Comparison of ENCODE assay signal across 18 cellular contexts in genomic region chr3:143979041-143979440, GRCh38. TPM values are rescaled to one million over a fixed set of nuclear protein-coding genes. Genes with fewer than 3 reads are reported as not detected.
DNase-seq lines count a peak whose midpoint lies in the region; ATAC-seq, FAIRE-seq and TF ChIP-seq lines count a peak whose summit lies in the region.
"Had no signal": no experiment of that assay in that cellular context is flagged by ENCODE, and none has a peak within 500 bp of the region (broad histone marks: within the 10 kb centered on the region; RNA-seq: fewer than 3 reads in every experiment).

No MANE protein-coding gene starts in this region.

- no peak for DNase-seq in natural killer cell treated with Interleukin-12 subunit alpha and Interleukin-12 subunit beta and Interleukin-15 and Interleukin-18, amount 100 ng/mL, for 72 hours (ENCODE audit: low spot score)
- no peak for DNase-seq in natural killer cell
- no peak for DNase-seq in chondrocyte (ENCODE audit: low spot score)
- DNase-seq in osteocyte (ENCODE audit: extremely low spot score, unreplicated experiment): no peak
- DNase-seq in tibial artery: no peak
- DNase-seq in T-cell: no peak
- no peak for DNase-seq in HTR-8/SVneo (ENCODE audit: insufficient read length, low spot score)
- no peak for DNase-seq in DMS79 (lab: John Stamatoyannopoulos, UW)
- DNase-seq: 8988T, DND-41, H9, Kasumi-1, NCI-H1092 treated with DMSO at 0.1 percent for 48 hours, NCI-H146, NCI-H2029 treated with DMSO at 0.1 percent for 48 hours, OCI-M1, Right ventricle myocardium superior had no signal

- no peaks in the 10 kb centered on the region for H3K27me3 Mint-ChIP-seq in natural killer cell treated with Interleukin-12 subunit alpha and Interleukin-12 subunit beta and Interleukin-15 and Interleukin-18, amount 100 ng/mL, for 72 hours
- no peaks in the 10 kb centered on the region for H3K27me3 Mint-ChIP-seq in natural killer cell (ENCODE audit: low read depth in 2 of 2)
- H3K27me3 Mint-ChIP-seq in chondrocyte (ENCODE audit: low read depth): no peaks in the 10 kb centered on the region
- H3K27me3 Mint-ChIP-seq in osteocyte (ENCODE audit: unreplicated experiment): no peaks in the 10 kb centered on the region
- H3K27me3 Mint-ChIP-seq in T-cell: no peaks in the 10 kb centered on the region

- no peak for FAIRE-seq in HTR-8/SVneo (lab: Jason Lieb, UNC)

- H3K4me3 ChIP-seq in tibial artery: no peak overlapping the region

- peaks cover 0 to 65% (median 22%) of the 10 kb centered on the region in 4 donors for H3K4me1 ChIP-seq in tibial artery

- H3K27me3 ChIP-seq in tibial artery: no peaks in the 10 kb centered on the region

- ATAC-seq in natural killer cell treated with Interleukin-12 subunit alpha and Interleukin-12 subunit beta and Interleukin-15 and Interleukin-18, amount 100 ng/mL, for 72 hours: no peak
- no peak for ATAC-seq in natural killer cell
- ATAC-seq in T-cell (replicated peaks in 1 of 4): no peak

- peak overlapping the region; percentile 10 for H3K4me3 Mint-ChIP-seq in natural killer cell treated with Interleukin-12 subunit alpha and Interleukin-12 subunit beta and Interleukin-15 and Interleukin-18, amount 100 ng/mL, for 72 hours
- H3K4me3 Mint-ChIP-seq in natural killer cell: no peak overlapping the region
- no peak overlapping the region for H3K4me3 Mint-ChIP-seq in chondrocyte (ENCODE audit: unreplicated experiment)
- no peak overlapping the region for H3K4me3 Mint-ChIP-seq in osteocyte (ENCODE audit: unreplicated experiment)
- no peak overlapping the region for H3K4me3 Mint-ChIP-seq in T-cell
- H3K4me3 Mint-ChIP-seq: CD14-positive monocyte, H9 had no signal

- no peaks in the 10 kb centered on the region for H3K9me3 Mint-ChIP-seq in natural killer cell treated with Interleukin-12 subunit alpha and Interleukin-12 subunit beta and Interleukin-15 and Interleukin-18, amount 100 ng/mL, for 72 hours
- peaks cover 0 to 3% of the 10 kb centered on the region in 2 donors for H3K9me3 Mint-ChIP-seq in natural killer cell
- H3K9me3 Mint-ChIP-seq in chondrocyte (ENCODE audit: low read depth): peaks cover 12% of the 10 kb centered on the region
- peaks cover 11% of the 10 kb centered on the region for H3K9me3 Mint-ChIP-seq in osteocyte (ENCODE audit: unreplicated experiment)
- peaks cover 0 to 2% (median 0%) of the 10 kb centered on the region in 3 donors for H3K9me3 Mint-ChIP-seq in T-cell

- H3K36me3 ChIP-seq in tibial artery: no peaks in the 10 kb centered on the region

- no peaks in the 10 kb centered on the region for H3K9me3 ChIP-seq in tibial artery

- no peak overlapping the region for H3K27ac Mint-ChIP-seq in natural killer cell treated with Interleukin-12 subunit alpha and Interleukin-12 subunit beta and Interleukin-15 and Interleukin-18, amount 100 ng/mL, for 72 hours
- no peak overlapping the region for H3K27ac Mint-ChIP-seq in natural killer cell
- H3K27ac Mint-ChIP-seq in chondrocyte (ENCODE audit: unreplicated experiment): peak overlapping the region; percentile 76
- peak overlapping the region; percentile 80 for H3K27ac Mint-ChIP-seq in osteocyte (ENCODE audit: unreplicated experiment)
- no peak overlapping the region for H3K27ac Mint-ChIP-seq in T-cell
- H3K27ac Mint-ChIP-seq: H9 had no signal

- POLR2A ChIA-PET in T-cell (lab: Charles Lee): interaction anchor here in 1 of 2 donors (1.6 kb wide), 1 partner anchor 7 kb away, joined by 9 read pairs; the partner anchor contains the start of gene DIPK2A

- H3K27ac ChIP-seq in tibial artery: peak overlapping the region; percentile 54 to 99

- intact Hi-C loops in natural killer cell (cut with micrococcal nuclease): no loop called here
- intact Hi-C loops in tibial artery (cut with DNase I; ENCODE audit: low total_unique reads): no loop called here

- CTCF ChIA-PET in T-cell (lab: Charles Lee): interaction anchor here in 1 of 2 donors (1.8 kb wide), 1 partner anchor 8 kb away, joined by 10 read pairs; the partner anchor contains the start of gene DIPK2A

- peaks cover 5% of the 10 kb centered on the region for H3K36me3 Mint-ChIP-seq in natural killer cell treated with Interleukin-12 subunit alpha and Interleukin-12 subunit beta and Interleukin-15 and Interleukin-18, amount 100 ng/mL, for 72 hours
- H3K36me3 Mint-ChIP-seq in natural killer cell (no peaks in the 10 kb centered on the region), chondrocyte (ENCODE audit: low read depth) (peaks cover 11% of the 10 kb centered on the region), osteocyte (ENCODE audit: unreplicated experiment) (peaks cover 14% of the 10 kb centered on the region), T-cell (peaks cover 16% of the 10 kb centered on the region)

- peaks cover 47 to 62% of the 10 kb centered on the region in 2 donors for H3K4me1 Mint-ChIP-seq in natural killer cell treated with Interleukin-12 subunit alpha and Interleukin-12 subunit beta and Interleukin-15 and Interleukin-18, amount 100 ng/mL, for 72 hours (ENCODE audit: low read depth in 2 of 2)
- H3K4me1 Mint-ChIP-seq in natural killer cell (peaks cover 65 to 72% of the 10 kb centered on the region in 2 donors), chondrocyte (ENCODE audit: low read depth) (peaks cover 76% of the 10 kb centered on the region), osteocyte (ENCODE audit: unreplicated experiment) (peaks cover 67% of the 10 kb centered on the region), T-cell (peaks cover 67 to 79% (median 77%) of the 10 kb centered on the region in 3 donors)

- TF ChIP-seq CTCF in natural killer cell (IDR thresholded peaks at IDR 0.05): no peak
- TF ChIP-seq CTCF in chondrocyte (IDR thresholded peaks at IDR 0.05): no peak
- TF ChIP-seq CTCF in osteocyte (IDR thresholded peaks at IDR 0.05): no peak
- TF ChIP-seq CTCF in tibial artery (IDR thresholded peaks at IDR 0.05): no peak

RNA-seq across cellular contexts. Expression of gene DIPK2A, which starts 7.4 kb away (rescaled TPM):
- total RNA-seq in natural killer cell treated with Interleukin-12 subunit alpha and Interleukin-12 subunit beta and Interleukin-15 and Interleukin-18, amount 100 ng/mL, for 72 hours: 10 to 100 TPM; 23.0 to 30.9 TPM
- 10 to 100 TPM; 18.7 to 39.6 (median 28.2) TPM for total RNA-seq in natural killer cell
- total RNA-seq in chondrocyte: 25.8 to 51.9 TPM (median 28.8 TPM) in 3 replicates
- 52.1 and 54.8 TPM in 2 replicates for total RNA-seq in osteocyte
- 10 to 100 TPM; 15.7 to 23.1 (median 19.3) TPM for total RNA-seq in T-cell

Comparison
In these comparisons a context has a peak if more than half of its experiments do, and no peak if none do; other contexts are left out.
1. H3K27ac Mint-ChIP-seq: peak in chondrocyte (single experiment) and osteocyte (single experiment); none in natural killer cell treated with Interleukin-12 subunit alpha and Interleukin-12 subunit beta and Interleukin-15 and Interleukin-18, amount 100 ng/mL, for 72 hours (0 of 2), natural killer cell (0 of 2) and T-cell (0 of 2).